In genomic region chr13:113585828-113586355, GRCh38 we compare ENCODE assay signal across 8 cellular contexts. TPM values are rescaled to one million over a fixed set of nuclear protein-coding genes. Genes with fewer than 3 reads are reported as not detected.
DNase-seq lines count a peak whose midpoint lies in the region; ATAC-seq and TF ChIP-seq lines count a peak whose summit lies in the region.

No MANE protein-coding gene starts in this region.

- no peaks in the 10 kb centered on the region for H3K27me3 ChIP-seq in GM23338 (ENCODE audit: insufficient read depth)
- no peaks in the 10 kb centered on the region for H3K27me3 ChIP-seq in SU-DHL-6 (ENCODE audit: low read length)
- no peaks in the 10 kb centered on the region for H3K27me3 ChIP-seq in esophagus squamous epithelium

- H3K36me3 ChIP-seq in GM23338 (ENCODE audit: insufficient read depth) (no peaks in the 10 kb centered on the region), SU-DHL-6 (ENCODE audit: low read length) (peaks cover 9% of the 10 kb centered on the region), esophagus squamous epithelium (peaks cover 0 to 42% (median 6%) of the 10 kb centered on the region in 3 donors)

- H3K4me2 ChIP-seq in GM23338 (peak overlapping the region; percentile 91), SU-DHL-6 (ENCODE audit: low read depth, low read length, poor library complexity, severe bottlenecking) (peak overlapping the region; percentile 94)

- H3K4me3 ChIP-seq in GM23338, result peak overlapping the region; percentile 66
- peak overlapping the region; percentile 97 for H3K4me3 ChIP-seq in SU-DHL-6 (ENCODE audit: insufficient read depth, low read length, poor library complexity, severe bottlenecking)
- peak overlapping the region; percentile 50 to 81 (median 66) for H3K4me3 ChIP-seq in esophagus squamous epithelium
- H3K4me3 ChIP-seq in retinal pigment epithelial cell (ENCODE audit: low read length), result peak overlapping the region; percentile 48

- H3K9me3 Mint-ChIP-seq in GM23338, result peaks cover 4% of the 10 kb centered on the region; the same call in 2 of the 3 replicates

- no peak for TF ChIP-seq POLR2A in esophagus squamous epithelium (IDR thresholded peaks at IDR 0.05)

- H3K9me3 ChIP-seq in SU-DHL-6 (ENCODE audit: insufficient read depth, low read length) (no peaks in the 10 kb centered on the region), esophagus squamous epithelium (no peaks in the 10 kb centered on the region)

- peaks cover 13% of the 10 kb centered on the region; the same call in 1 of the 2 replicates for H3F3A ChIP-seq in GM23338 (replicated peaks; ENCODE audit: low read depth)
- H3F3A ChIP-seq in SU-DHL-6 (ENCODE audit: insufficient read depth), result no peaks in the 10 kb centered on the region

- TF ChIP-seq CTCF in GM23338 (conservative IDR thresholded peaks at IDR 0.05; ENCODE audit: low read depth in 2 of 2), result no peak
- no peak for TF ChIP-seq CTCF in SU-DHL-6 (IDR thresholded peaks at IDR 0.05; ENCODE audit: insufficient read depth, low read length, poor library complexity, severe bottlenecking)
- TF ChIP-seq CTCF in esophagus squamous epithelium (IDR thresholded peaks at IDR 0.05), result no peak
- TF ChIP-seq CTCF in retinal pigment epithelial cell (conservative IDR thresholded peaks at IDR 0.05; ENCODE audit: low read depth, low read length), result no peak
- no peak for TF ChIP-seq CTCF in omental fat pad (IDR thresholded peaks at IDR 0.05)

- H3K27ac ChIP-seq in GM23338 (ENCODE audit: low read depth) (no peak overlapping the region), SU-DHL-6 (ENCODE audit: low read depth, low read length) (peak overlapping the region; percentile 69), esophagus squamous epithelium (peak overlapping the region in 1 of 4 donors; percentile 77)

- peaks cover 15% of the 10 kb centered on the region for H3K27me3 Mint-ChIP-seq in GM23338 (ENCODE audit: insufficient read depth, low read depth, poor library complexity)

- no peak for DNase-seq in GM23338 (ENCODE audit: low spot score)
- DNase-seq in esophagus squamous epithelium (lab: John Stamatoyannopoulos, UW), result no peak
- no peak for DNase-seq in retinal pigment epithelial cell (ENCODE audit: low read depth)
- no peak for DNase-seq in effector CD8-positive, alpha-beta T cell (lab: John Stamatoyannopoulos, UW)
- no peak for DNase-seq in mucosa of gallbladder (ENCODE audit: low spot score)
- no peak for DNase-seq in omental fat pad (ENCODE audit: low spot score)

- H4K20me1 ChIP-seq in GM23338 (replicated peaks; ENCODE audit: insufficient read depth) (peaks cover 7% of the 10 kb centered on the region; the same call in 1 of the 2 replicates), SU-DHL-6 (ENCODE audit: low read depth, low read length) (peaks cover 8% of the 10 kb centered on the region; the same call in 1 of the 2 replicates)

- H2AFZ ChIP-seq in GM23338, result no peak overlapping the region
- no peak overlapping the region for H2AFZ ChIP-seq in SU-DHL-6 (ENCODE audit: low read depth, low read length, severe bottlenecking)

- H3K9ac ChIP-seq in SU-DHL-6 (ENCODE audit: low read length), result peak overlapping the region; percentile 96

- peaks cover 44% of the 10 kb centered on the region for H3K36me3 Mint-ChIP-seq in GM23338 (ENCODE audit: low read depth)

- H3K4me1 ChIP-seq in GM23338 (ENCODE audit: insufficient read depth) (0 out of 2 replicates have a peak, but pooled peaks cover 7% of the 10 kb centered on the region), esophagus squamous epithelium (peaks cover 8 to 40% (median 16%) of the 10 kb centered on the region in 3 donors)

- 53 to 54% methylated on average over 8 to 11 of the region's 11 CpGs for WGBS in esophagus squamous epithelium, 2 donors

- H3K4me3 Mint-ChIP-seq in GM23338, result peak overlapping the region; percentile 87

- H3K9me2 ChIP-seq in GM23338 (ENCODE audit: insufficient read depth), result no peaks in the 10 kb centered on the region
- no peaks in the 10 kb centered on the region for H3K9me2 ChIP-seq in SU-DHL-6 (replicated peaks; ENCODE audit: insufficient read depth, low read length)

- peaks cover 55% of the 10 kb centered on the region for H3K79me2 ChIP-seq in GM23338 (replicated peaks; ENCODE audit: insufficient read depth)
- H3K79me2 ChIP-seq in SU-DHL-6 (ENCODE audit: insufficient read depth, low read length), result peaks cover 58% of the 10 kb centered on the region

- intact Hi-C loops in esophagus squamous epithelium (cut with DNase I), result no loop called here

- H3K27ac Mint-ChIP-seq in GM23338, result no peak overlapping the region

- peaks cover 17% of the 10 kb centered on the region for H3K4me1 Mint-ChIP-seq in GM23338

- ATAC-seq in GM23338 (no peak), HG03354 (IDR thresholded peaks at IDR 0.05; ENCODE audit: poor library complexity, severe bottlenecking, unreplicated experiment) (no peak), omental fat pad (ENCODE audit: low FRiP score) (no peak)

TF ChIP-seq in GM23338, 12 proteins besides CTCF, POLR2A, EP300 and RAD21:
- no peak for TF ChIP-seq ZNF114 (CRISPR knock-in tag; IDR thresholded peaks at IDR 0.05)
- TF ChIP-seq REST (IDR thresholded peaks at IDR 0.05; ENCODE audit: unreplicated experiment), result no peak
- no peak for TF ChIP-seq ETS1 (IDR thresholded peaks at IDR 0.05)
- no peak for TF ChIP-seq JUNB (IDR thresholded peaks at IDR 0.05; ENCODE audit: unreplicated experiment)
- no peak for TF ChIP-seq ZNF331 (CRISPR knock-in tag; IDR thresholded peaks at IDR 0.05; ENCODE audit: low read depth)
- no peak for TF ChIP-seq STAT1 (IDR thresholded peaks at IDR 0.05; ENCODE audit: unreplicated experiment)

RNA-seq across cellular contexts. Expression of gene TFDP1, which starts 1.3 kb away (rescaled TPM):
- total RNA-seq in GM23338 (2014; rRNA removed; shearing (Covaris generic)), result 80.0 and 92.0 TPM in 2 replicates
- polyA plus RNA-seq in GM23338 (2016; fragmentation: Nextera tagmentation; extraction: Ambion mirVana), result 40.2 and 42.9 TPM in 2 replicates
- total RNA-seq in esophagus squamous epithelium (10 to 100 TPM; 55.7 to 82.1 (median 59.5) TPM), mucosa of gallbladder (53.4 TPM), omental fat pad (10 to 100 TPM; 32.6 to 59.6 (median 44.4) TPM)
